38 cellular contexts compared by ENCODE assay signal in genomic region chr3:42461762-42462161, GRCh38. TPM values are rescaled to one million over a fixed set of nuclear protein-coding genes. Genes with fewer than 3 reads are reported as not detected.
"Had no signal": no experiment of that assay in that cellular context is flagged by ENCODE, and none has a peak within 500 bp of the region (broad histone marks: within the 10 kb centered on the region; RNA-seq: fewer than 3 reads in every experiment).

No MANE protein-coding gene starts in this region.

- H3K27me3 ChIP-seq: MG63 had no signal

- H3K4me3 ChIP-seq: MG63 had no signal

- DNase-seq: Karpas-422, Kasumi-1, MG63, MM.1S, MV-4-11, NCI-H1048, NCI-H1092, NCI-H1092 treated with DMSO at 0.1 percent for 48 hours, NCI-H1105, NCI-H1105 treated with DMSO at 0.1 percent for 48 hours, NCI-H1417, NCI-H1417 treated with DMSO at 0.1 percent for 48 hours, NCI-H1436, NCI-H1436 treated with DMSO at 0.1 percent for 48 hours, NCI-H146, NCI-H1694, NCI-H1694 treated with DMSO at 0.1 percent for 48 hours, NCI-H187, NCI-H187 treated with DMSO at 0.1 percent for 48 hours, NCI-H1930, NCI-H2029, NCI-H2029 treated with DMSO at 0.1 percent for 48 hours, NCI-H2081, NCI-H2081 treated with DMSO at 0.1 percent for 48 hours, NCI-H2107, NCI-H2171, NCI-H2171 treated with DMSO at 0.1 percent for 48 hours, NCI-H2227 treated with DMSO at 0.1 percent for 48 hours, NCI-H226, NCI-H345, NCI-H446, NCI-H446 treated with DMSO at 0.1 percent for 48 hours, NCI-H510A, NCI-H510A treated with DMSO at 0.1 percent for 48 hours had no signal

- H3K9me3 ChIP-seq: MG63 had no signal

- H3K36me3 ChIP-seq: MG63 had no signal

RNA-seq across cellular contexts. Expression of gene VIPR1, which starts 40.7 kb away (rescaled TPM):
- total RNA-seq: LHCN-M2, NCI-H460 had no signal

RNA-seq across cellular contexts. Expression of gene LYZL4, which starts 51.4 kb away (rescaled TPM):
- total RNA-seq: LHCN-M2, M059J, MCF 10A, NCI-H460 had no signal
